In genomic region chr3:69368129-69368741, GRCh38 we compare ENCODE assay signal across 8 cellular contexts. TPM values are rescaled to one million over a fixed set of nuclear protein-coding genes. Genes with fewer than 3 reads are reported as not detected.
DNase-seq lines count a peak whose midpoint lies in the region; ATAC-seq and TF ChIP-seq lines count a peak whose summit lies in the region.

No MANE protein-coding gene starts in this region.

- H3K4me3 Mint-ChIP-seq in type B pancreatic cell, result no peak overlapping the region

- H3K36me3 ChIP-seq in KMS-11 (ENCODE audit: insufficient read depth), result no peaks in the 10 kb centered on the region
- H3K36me3 ChIP-seq in H7 (replicated peaks; ENCODE audit: control insufficient read depth, insufficient read depth, low read length), result no peaks in the 10 kb centered on the region

- no peaks in the 10 kb centered on the region for H4K20me1 ChIP-seq in KMS-11 (ENCODE audit: insufficient read depth)

- H3K4me3 ChIP-seq in KMS-11 (IDR thresholded peaks at IDR 0.05; ENCODE audit: insufficient read depth, low read depth, low read length) (no peak overlapping the region), H7 (ENCODE audit: insufficient read depth, low read depth, low read length) (no peak overlapping the region)

- H3K4me1 Mint-ChIP-seq in type B pancreatic cell (ENCODE audit: unreplicated experiment), result peaks cover 6% of the 10 kb centered on the region

- H3K79me2 ChIP-seq in KMS-11 (ENCODE audit: insufficient read depth, low read depth), result no peaks in the 10 kb centered on the region

- TF ChIP-seq CTCF in KMS-11 (conservative IDR thresholded peaks at IDR 0.05; ENCODE audit: low read depth, low read length), result no peak
- TF ChIP-seq CTCF in type B pancreatic cell (conservative IDR thresholded peaks at IDR 0.05), result no peak

- peak overlapping the region; percentile 56; the same call in 1 of the 2 replicates for H3K4me2 ChIP-seq in KMS-11

- no peak overlapping the region for H3K27ac ChIP-seq in KMS-11

- DNase-seq in foreskin melanocyte (peak; percentile 50), NCI-H345 treated with DMSO at 0.1 percent for 48 hours (lab: John Stamatoyannopoulos, UW; ENCODE audit: unreplicated experiment) (no peak), H7 (no peak), type B pancreatic cell (ENCODE audit: extremely low spot score, unreplicated experiment) (no peak), NCI-H1105 (lab: John Stamatoyannopoulos, UW) (no peak)

- H3K27ac Mint-ChIP-seq in type B pancreatic cell, result no peak overlapping the region

- H3K9ac ChIP-seq in KMS-11, result no peak overlapping the region

- no peaks in the 10 kb centered on the region for H3K36me3 Mint-ChIP-seq in type B pancreatic cell

- H3K27me3 Mint-ChIP-seq in type B pancreatic cell, result no peaks in the 10 kb centered on the region

- H3K27me3 ChIP-seq in KMS-11 (ENCODE audit: insufficient read depth, low read depth) (no peaks in the 10 kb centered on the region), H7 (ENCODE audit: control insufficient read depth, insufficient read depth, low read length) (no peaks in the 10 kb centered on the region)

- no peaks in the 10 kb centered on the region for H3K9me3 Mint-ChIP-seq in type B pancreatic cell

- ATAC-seq in GM18498 (IDR thresholded peaks at IDR 0.05; ENCODE audit: unreplicated experiment) (peak; percentile 99), GM21529 (IDR thresholded peaks at IDR 0.05; ENCODE audit: unreplicated experiment) (peak; percentile 99)

- H3K4me1 ChIP-seq in KMS-11 (ENCODE audit: low read depth, poor library complexity, severe bottlenecking), result peaks cover 37% of the 10 kb centered on the region

- no peak overlapping the region for H2AFZ ChIP-seq in KMS-11 (ENCODE audit: low read depth)

RNA-seq across cellular contexts. Expression of gene FRMD4B, which starts 17.7 kb away (rescaled TPM):
- total RNA-seq in H7 (2014; rRNA removed; shearing (Covaris generic)), result 1.0 and 1.6 TPM in 2 replicates
- total RNA-seq in type B pancreatic cell (ENCODE audit: low replicate concordance), result 37.4 and 38.7 TPM in 2 replicates

Comparison
In these comparisons a context has a peak if more than half of its experiments do, and no peak if none do; other contexts are left out.
1. RNA of gene FRMD4B, which starts 17.7 kb away (total RNA-seq): 37.4 to 38.7 TPM in type B pancreatic cell; 1.0 to 1.6 TPM in H7; every median in the first group is over 10 times any median in the second.